In genomic region chr12:14772946-14773345, GRCh38 we compare ENCODE assay signal across 12 cellular contexts. TPM values are rescaled to one million over a fixed set of nuclear protein-coding genes. Genes with fewer than 3 reads are reported as not detected.
DNase-seq lines count a peak whose midpoint lies in the region; ATAC-seq and TF ChIP-seq lines count a peak whose summit lies in the region.
"Had no signal": no experiment of that assay in that cellular context is flagged by ENCODE, and none has a peak within 500 bp of the region (broad histone marks: within the 10 kb centered on the region; RNA-seq: fewer than 3 reads in every experiment).

No MANE protein-coding gene starts in this region.

- intact Hi-C loops in PC-9 (cut with micrococcal nuclease; ENCODE audit: unreplicated experiment) = loop anchor here (5.0 to 10.0 kb wide), 3 partner anchors 406 to 1112 kb away; partner anchors contain the start of genes ATF7IP and STRAP

- H3K4me1 ChIP-seq in PC-9 (replicated peaks; ENCODE audit: insufficient read depth) (peaks cover 46% of the 10 kb centered on the region), endocrine pancreas (ENCODE audit: control insufficient read depth, insufficient read depth, low read length) (peaks cover 12% of the 10 kb centered on the region)

- POLR2A ChIA-PET in PC-9 (lab: Charles Lee; ENCODE audit: unreplicated experiment) = interaction anchor here (0.6 kb wide), 3 partner anchors 10 to 543 kb away, joined by 4 to 6 read pairs (median 6); no protein-coding TSS in a partner anchor

- H3K27me3 ChIP-seq in PC-9 (ENCODE audit: insufficient read depth, low read depth) (no peaks in the 10 kb centered on the region), endocrine pancreas (ENCODE audit: control insufficient read depth, insufficient read depth, low read length) (no peaks in the 10 kb centered on the region)

- H3K36me3 ChIP-seq in PC-9 (ENCODE audit: low read depth) (peaks cover 1% of the 10 kb centered on the region; the same call in 1 of the 2 replicates), endocrine pancreas (ENCODE audit: control insufficient read depth, insufficient read depth, low read length) (no peaks in the 10 kb centered on the region)

- no TSS peak for BruUV-seq in PC-9 (replicated peaks; lab: Mats Ljungman, UMichigan)

- no peak for ATAC-seq in activated T-cell treated with anti-CD3 and anti-CD28 coated beads, Interleukin-2, amount 50 U/mL, for 4 hours
- ATAC-seq in GM21619 (IDR thresholded peaks at IDR 0.05; ENCODE audit: unreplicated experiment) (no peak), HG03457 (IDR thresholded peaks at IDR 0.05; ENCODE audit: unreplicated experiment) (no peak)
- ATAC-seq: HCT116 had no signal

- H3K36me3 Mint-ChIP-seq in activated T-cell treated with anti-CD3 and anti-CD28 coated beads, Interleukin-2, amount 50 U/mL, for 4 hours (ENCODE audit: insufficient read depth) = peaks cover 5% of the 10 kb centered on the region
- H3K36me3 Mint-ChIP-seq in progenitor cell of endocrine pancreas (ENCODE audit: insufficient read depth) = peaks cover 3% of the 10 kb centered on the region

- CTCF ChIA-PET in PC-9 (lab: Charles Lee) = no interaction called here

- peak overlapping the region; percentile 98 for H3K4me3 Mint-ChIP-seq in activated T-cell treated with anti-CD3 and anti-CD28 coated beads, Interleukin-2, amount 50 U/mL, for 4 hours
- H3K4me3 Mint-ChIP-seq in progenitor cell of endocrine pancreas (ENCODE audit: low read depth) = peak overlapping the region; percentile 97

- no peak for DNase-seq in activated T-cell treated with anti-CD3 and anti-CD28 coated beads, Interleukin-2, amount 50 U/mL, for 4 hours
- DNase-seq in activated T-cell treated with anti-CD3 and anti-CD28 coated beads for 4 hours (no peak), PC-9 (no peak), progenitor cell of endocrine pancreas (ENCODE audit: low spot score, unreplicated experiment) (no peak), NCI-H524 (lab: John Stamatoyannopoulos, UW) (no peak)
- DNase-seq: cortex of kidney, midbrain, SW 1271 had no signal

- no peaks in the 10 kb centered on the region for H3K9me3 Mint-ChIP-seq in activated T-cell treated with anti-CD3 and anti-CD28 coated beads, Interleukin-2, amount 50 U/mL, for 4 hours
- H3K9me3 Mint-ChIP-seq in progenitor cell of endocrine pancreas (ENCODE audit: low read depth) = no peaks in the 10 kb centered on the region

- H3K4me3 ChIP-seq in PC-9 (no peak overlapping the region), endocrine pancreas (ENCODE audit: control insufficient read depth, insufficient read depth, low read length) (peak overlapping the region; percentile 56)

- H3K9me3 ChIP-seq in PC-9 (ENCODE audit: insufficient read depth, low read depth) (no peaks in the 10 kb centered on the region), endocrine pancreas (ENCODE audit: control insufficient read depth, low read length) (no peaks in the 10 kb centered on the region)

- H3F3A ChIP-seq in PC-9 (ENCODE audit: insufficient read depth, low read depth) = peaks cover 41% of the 10 kb centered on the region

- peaks cover 52% of the 10 kb centered on the region for H3K4me1 Mint-ChIP-seq in activated T-cell treated with anti-CD3 and anti-CD28 coated beads, Interleukin-2, amount 50 U/mL, for 4 hours (ENCODE audit: low read depth)
- H3K4me1 Mint-ChIP-seq in progenitor cell of endocrine pancreas (ENCODE audit: low read depth) = peaks cover 51% of the 10 kb centered on the region

- H4K20me1 ChIP-seq in PC-9 (ENCODE audit: insufficient read depth) = peaks cover 4% of the 10 kb centered on the region; the same call in 1 of the 2 replicates

- no peak overlapping the region for H2AFZ ChIP-seq in PC-9

- no peak for TF ChIP-seq CTCF in PC-9 (conservative IDR thresholded peaks at IDR 0.05)
- TF ChIP-seq CTCF in progenitor cell of endocrine pancreas (IDR thresholded peaks at IDR 0.05; ENCODE audit: unreplicated experiment) = no peak

- H3K9ac ChIP-seq in endocrine pancreas (ENCODE audit: control insufficient read depth, insufficient read depth, low read length) = no peak overlapping the region

- H3K27ac Mint-ChIP-seq in progenitor cell of endocrine pancreas = peak overlapping the region; percentile 47

- H3K27ac ChIP-seq in PC-9 = no peak overlapping the region

- H3K4me2 ChIP-seq in PC-9 = 0 out of 2 replicates have a peak overlapping the region, but pooled peaks have one; percentile 1

- peaks cover 61% of the 10 kb centered on the region for H3K79me2 ChIP-seq in PC-9 (ENCODE audit: low read depth)

- no peaks in the 10 kb centered on the region for H3K9me2 ChIP-seq in PC-9 (ENCODE audit: insufficient read depth)

- no peaks in the 10 kb centered on the region for H3K27me3 Mint-ChIP-seq in activated T-cell treated with anti-CD3 and anti-CD28 coated beads, Interleukin-2, amount 50 U/mL, for 4 hours (ENCODE audit: low read depth)
- H3K27me3 Mint-ChIP-seq in progenitor cell of endocrine pancreas = no peaks in the 10 kb centered on the region

RNA-seq across cellular contexts. Expression of gene WBP11, which starts 30.3 kb away (rescaled TPM):
- total RNA-seq in activated T-cell treated with anti-CD3 and anti-CD28 coated beads, Interleukin-2, amount 50 U/mL, for 4 hours = 100 to 1,000 TPM; 133 to 146 (median 140) TPM
- 65.8 and 124 TPM in 2 replicates for total RNA-seq in PC-9 (2021)
- 112 and 117 TPM in 2 replicates for total RNA-seq in progenitor cell of endocrine pancreas

RNA-seq across cellular contexts. Expression of gene C12orf60, which starts 30.5 kb away (rescaled TPM):
- total RNA-seq in activated T-cell treated with anti-CD3 and anti-CD28 coated beads, Interleukin-2, amount 50 U/mL, for 4 hours = 1 to 10 TPM; 1.4 to 2.4 (median 1.6) TPM
- total RNA-seq in PC-9 (2021) (3.3 and 4.0 TPM in 2 replicates), progenitor cell of endocrine pancreas (2.7 and 3.5 TPM in 2 replicates)

RNA-seq across cellular contexts. Expression of gene SMCO3, which starts 41.0 kb away (rescaled TPM):
- not detected for total RNA-seq in activated T-cell treated with anti-CD3 and anti-CD28 coated beads, Interleukin-2, amount 50 U/mL, for 4 hours
- total RNA-seq in PC-9 (2021) = not detected in 2 replicates
- total RNA-seq in progenitor cell of endocrine pancreas = not detected in 2 replicates
